ENCODE assay signal across 1 cellular context in genomic region chr17:82007495-82008257, GRCh38.
TF ChIP-seq lines count a peak whose summit lies in the region.

No MANE protein-coding gene starts in this region.

TF ChIP-seq in GM12878, 131 proteins besides CTCF, POLR2A, EP300 and RAD21:
- TF ChIP-seq SMC3 (IDR thresholded peaks at IDR 0.05; ENCODE audit: borderline replicate concordance, low read length): no peak
- TF ChIP-seq TARDBP (IDR thresholded peaks at IDR 0.05; ENCODE audit: borderline replicate concordance): no peak
- no peak for TF ChIP-seq ZBTB11 (CRISPR knock-in tag; IDR thresholded peaks at IDR 0.05)
- TF ChIP-seq TCF7 (IDR thresholded peaks at IDR 0.05; ENCODE audit: borderline replicate concordance): no peak
- TF ChIP-seq ZZZ3 (IDR thresholded peaks at IDR 0.05; ENCODE audit: control insufficient read depth, insufficient read length, low read depth): no peak
- TF ChIP-seq, protein P1, sequence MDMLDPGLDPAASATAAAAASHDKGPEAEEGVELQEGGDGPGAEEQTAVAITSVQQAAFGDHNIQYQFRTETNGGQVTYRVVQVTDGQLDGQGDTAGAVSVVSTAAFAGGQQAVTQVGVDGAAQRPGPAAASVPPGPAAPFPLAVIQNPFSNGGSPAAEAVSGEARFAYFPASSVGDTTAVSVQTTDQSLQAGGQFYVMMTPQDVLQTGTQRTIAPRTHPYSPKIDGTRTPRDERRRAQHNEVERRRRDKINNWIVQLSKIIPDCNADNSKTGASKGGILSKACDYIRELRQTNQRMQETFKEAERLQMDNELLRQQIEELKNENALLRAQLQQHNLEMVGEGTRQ (IDR thresholded peaks at IDR 0.05; ENCODE audit: borderline replicate concordance, low read depth, low read length): no peak
- no peak for TF ChIP-seq RAD51 (IDR thresholded peaks at IDR 0.05)
- no peak for TF ChIP-seq KLF5 (IDR thresholded peaks at IDR 0.05; ENCODE audit: partially characterized antibody)
- TF ChIP-seq HCFC1 (IDR thresholded peaks at IDR 0.05; ENCODE audit: low read length): no peak
- TF ChIP-seq, protein P2, sequence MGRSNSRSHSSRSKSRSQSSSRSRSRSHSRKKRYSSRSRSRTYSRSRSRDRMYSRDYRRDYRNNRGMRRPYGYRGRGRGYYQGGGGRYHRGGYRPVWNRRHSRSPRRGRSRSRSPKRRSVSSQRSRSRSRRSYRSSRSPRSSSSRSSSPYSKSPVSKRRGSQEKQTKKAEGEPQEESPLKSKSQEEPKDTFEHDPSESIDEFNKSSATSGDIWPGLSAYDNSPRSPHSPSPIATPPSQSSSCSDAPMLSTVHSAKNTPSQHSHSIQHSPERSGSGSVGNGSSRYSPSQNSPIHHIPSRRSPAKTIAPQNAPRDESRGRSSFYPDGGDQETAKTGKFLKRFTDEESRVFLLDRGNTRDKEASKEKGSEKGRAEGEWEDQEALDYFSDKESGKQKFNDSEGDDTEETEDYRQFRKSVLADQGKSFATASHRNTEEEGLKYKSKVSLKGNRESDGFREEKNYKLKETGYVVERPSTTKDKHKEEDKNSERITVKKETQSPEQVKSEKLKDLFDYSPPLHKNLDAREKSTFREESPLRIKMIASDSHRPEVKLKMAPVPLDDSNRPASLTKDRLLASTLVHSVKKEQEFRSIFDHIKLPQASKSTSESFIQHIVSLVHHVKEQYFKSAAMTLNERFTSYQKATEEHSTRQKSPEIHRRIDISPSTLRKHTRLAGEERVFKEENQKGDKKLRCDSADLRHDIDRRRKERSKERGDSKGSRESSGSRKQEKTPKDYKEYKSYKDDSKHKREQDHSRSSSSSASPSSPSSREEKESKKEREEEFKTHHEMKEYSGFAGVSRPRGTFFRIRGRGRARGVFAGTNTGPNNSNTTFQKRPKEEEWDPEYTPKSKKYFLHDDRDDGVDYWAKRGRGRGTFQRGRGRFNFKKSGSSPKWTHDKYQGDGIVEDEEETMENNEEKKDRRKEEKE (IDR thresholded peaks at IDR 0.05): no peak
- no peak for TF ChIP-seq SREBF1 (IDR thresholded peaks at IDR 0.05; ENCODE audit: low read length)
- no peak for TF ChIP-seq ZNF622 (IDR thresholded peaks at IDR 0.05)
- TF ChIP-seq RELA (IDR thresholded peaks at IDR 0.05; ENCODE audit: borderline replicate concordance, partially characterized antibody): no peak
- TF ChIP-seq, protein P3, sequence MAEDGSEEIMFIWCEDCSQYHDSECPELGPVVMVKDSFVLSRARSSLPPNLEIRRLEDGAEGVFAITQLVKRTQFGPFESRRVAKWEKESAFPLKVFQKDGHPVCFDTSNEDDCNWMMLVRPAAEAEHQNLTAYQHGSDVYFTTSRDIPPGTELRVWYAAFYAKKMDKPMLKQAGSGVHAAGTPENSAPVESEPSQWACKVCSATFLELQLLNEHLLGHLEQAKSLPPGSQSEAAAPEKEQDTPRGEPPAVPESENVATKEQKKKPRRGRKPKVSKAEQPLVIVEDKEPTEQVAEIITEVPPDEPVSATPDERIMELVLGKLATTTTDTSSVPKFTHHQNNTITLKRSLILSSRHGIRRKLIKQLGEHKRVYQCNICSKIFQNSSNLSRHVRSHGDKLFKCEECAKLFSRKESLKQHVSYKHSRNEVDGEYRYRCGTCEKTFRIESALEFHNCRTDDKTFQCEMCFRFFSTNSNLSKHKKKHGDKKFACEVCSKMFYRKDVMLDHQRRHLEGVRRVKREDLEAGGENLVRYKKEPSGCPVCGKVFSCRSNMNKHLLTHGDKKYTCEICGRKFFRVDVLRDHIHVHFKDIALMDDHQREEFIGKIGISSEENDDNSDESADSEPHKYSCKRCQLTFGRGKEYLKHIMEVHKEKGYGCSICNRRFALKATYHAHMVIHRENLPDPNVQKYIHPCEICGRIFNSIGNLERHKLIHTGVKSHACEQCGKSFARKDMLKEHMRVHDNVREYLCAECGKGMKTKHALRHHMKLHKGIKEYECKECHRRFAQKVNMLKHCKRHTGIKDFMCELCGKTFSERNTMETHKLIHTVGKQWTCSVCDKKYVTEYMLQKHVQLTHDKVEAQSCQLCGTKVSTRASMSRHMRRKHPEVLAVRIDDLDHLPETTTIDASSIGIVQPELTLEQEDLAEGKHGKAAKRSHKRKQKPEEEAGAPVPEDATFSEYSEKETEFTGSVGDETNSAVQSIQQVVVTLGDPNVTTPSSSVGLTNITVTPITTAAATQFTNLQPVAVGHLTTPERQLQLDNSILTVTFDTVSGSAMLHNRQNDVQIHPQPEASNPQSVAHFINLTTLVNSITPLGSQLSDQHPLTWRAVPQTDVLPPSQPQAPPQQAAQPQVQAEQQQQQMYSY (CRISPR knock-in tag; IDR thresholded peaks at IDR 0.05): no peak
- TF ChIP-seq NFXL1 (IDR thresholded peaks at IDR 0.05; ENCODE audit: borderline replicate concordance): no peak
- no peak for TF ChIP-seq NR2C2 (IDR thresholded peaks at IDR 0.05; ENCODE audit: borderline replicate concordance, control insufficient read depth, insufficient read length, low read depth)
TF ChIP-seq in GM12878: peak in this region for 0.
